Comparison of ENCODE assay signal across 23 cellular contexts in genomic region chr16:78277374-78277773, GRCh38.
DNase-seq lines count a peak whose midpoint lies in the region; ATAC-seq and TF ChIP-seq lines count a peak whose summit lies in the region.
"Had no signal": no experiment of that assay in that cellular context is flagged by ENCODE, and none has a peak within 500 bp of the region (broad histone marks: within the 10 kb centered on the region; RNA-seq: fewer than 3 reads in every experiment).

No MANE protein-coding gene starts in this region.

- TF ChIP-seq CTCF in mammary epithelial cell (conservative IDR thresholded peaks at IDR 0.05 in 1 of 2, IDR thresholded peaks at IDR 0.05 in 1 of 2; ENCODE audit: extremely low read depth in 1 of 2, insufficient read depth in 1 of 2, low read depth in 1 of 2, low read length in 2 of 2) (no peak), psoas muscle (IDR thresholded peaks at IDR 0.05) (no peak)

- 72% methylated on average over 6 of the region's 8 CpGs for WGBS in mammary epithelial cell (ENCODE audit: low coverage, missing lambda C conversion rate)
- WGBS in psoas muscle, 3 donors, result 23 to 27% (median 27%) methylated on average over 8 of the region's 8 CpGs

- H4K20me1 ChIP-seq in mammary epithelial cell (ENCODE audit: insufficient read depth, low read length), result no peaks in the 10 kb centered on the region

- DNase-seq in NCI-H1092 treated with DMSO at 0.1 percent for 48 hours (lab: John Stamatoyannopoulos, UW) (peak; percentile 17), NCI-H1092 (lab: John Stamatoyannopoulos, UW) (no peak), adipocyte (ENCODE audit: low read depth) (no peak), mammary epithelial cell (no peak), NCI-H69 (lab: John Stamatoyannopoulos, UW) (no peak), NCI-H1436 treated with DMSO at 0.1 percent for 48 hours (lab: John Stamatoyannopoulos, UW) (no peak), psoas muscle (no peak)
- DNase-seq: activated CD4-positive, alpha-beta T cell treated with anti-CD3 and anti-CD28 coated beads for 36 hours; activated CD8-positive, alpha-beta T cell treated with anti-CD3 and anti-CD28 coated beads, Interleukin-2, amount 10 ng/mL, durations not matched to agents 7 days and 5 days; activated effector memory CD4-positive, alpha-beta T cell treated with Interleukin-2 at 50 U/mL for 16 hours; activated naive CD8-positive, alpha-beta T cell treated with anti-CD3 and anti-CD28 coated beads, Interleukin-2, amount 10 ng/mL, durations not matched to agents 7 days and 5 days; activated T-cell treated with anti-CD3 and anti-CD28 coated beads for 4 hours; kidney; NCI-H1930; NCI-H345; OCI-M1; right lobe of liver; stimulated activated CD4-positive, alpha-beta T cell treated with anti-CD3 and anti-CD28 coated beads, Interleukin-4, amount 100 ng/mL, for 24 hours; T-helper 2 cell had no signal

- dilution Hi-C loops in mammary epithelial cell (cut with HindIII; ENCODE audit: low sequenced_read_pairs), result no loop called here

- no peak overlapping the region for H2AFZ ChIP-seq in mammary epithelial cell (ENCODE audit: low read depth, low read length)
- H2AFZ ChIP-seq: parathyroid adenoma had no signal

- no peaks in the 10 kb centered on the region for H3K36me3 ChIP-seq in adipocyte (ENCODE audit: control insufficient read depth, insufficient read depth, low read length, severe bottlenecking)
- no peaks in the 10 kb centered on the region for H3K36me3 ChIP-seq in iPS-20b (ENCODE audit: insufficient read depth, low read depth, low read length)
- no peaks in the 10 kb centered on the region for H3K36me3 ChIP-seq in mammary epithelial cell (ENCODE audit: insufficient read depth, low read length)
- H3K36me3 ChIP-seq in psoas muscle (ENCODE audit: insufficient read depth in 1 of 2, low read depth in 1 of 2), result no peaks in the 10 kb centered on the region
- H3K36me3 ChIP-seq: right lobe of liver had no signal

- no peak for ATAC-seq in psoas muscle
- ATAC-seq: activated CD4-positive, alpha-beta T cell treated with anti-CD3 and anti-CD28 coated beads for 36 hours; activated CD8-positive, alpha-beta T cell treated with anti-CD3 and anti-CD28 coated beads, Interleukin-2, amount 10 ng/mL, durations not matched to agents 7 days and 5 days; right lobe of liver; stimulated activated effector memory CD8-positive, alpha-beta T cell treated with anti-CD3 and anti-CD28 coated beads, Interleukin-12 subunit alpha, Interleukin-12 subunit beta, amount 100 ng/mL, for 72 hours had no signal

- H3K4me1 ChIP-seq in adipocyte (ENCODE audit: control insufficient read depth, insufficient read depth, low read length), result peaks cover 8% of the 10 kb centered on the region
- H3K4me1 ChIP-seq in iPS-20b (ENCODE audit: insufficient read depth, low read length), result peaks cover 49% of the 10 kb centered on the region; the same call in 1 of the 2 replicates
- no peaks in the 10 kb centered on the region for H3K4me1 ChIP-seq in mammary epithelial cell (ENCODE audit: insufficient read depth, low read length)
- H3K4me1 ChIP-seq in psoas muscle, result no peaks in the 10 kb centered on the region
- H3K4me1 ChIP-seq: parathyroid adenoma, right lobe of liver had no signal

- no peak overlapping the region for H3K4me2 ChIP-seq in mammary epithelial cell (ENCODE audit: insufficient read depth, low read depth, low read length)

- BruUV-seq in mammary epithelial cell (replicated peaks; lab: Mats Ljungman, UMichigan), result no TSS peak

- no peaks in the 10 kb centered on the region for H3K79me2 ChIP-seq in mammary epithelial cell (ENCODE audit: insufficient read depth, low read length)
- H3K79me2 ChIP-seq: parathyroid adenoma had no signal

- CTCF ChIA-PET in mammary epithelial cell (lab: Charles Lee; ENCODE audit: low non-redundant PET), result no interaction called here

- H3K27me3 ChIP-seq in adipocyte (replicated peaks; ENCODE audit: control insufficient read depth, insufficient read depth, low read length) (no peaks in the 10 kb centered on the region), iPS-20b (ENCODE audit: insufficient read depth, low read length) (no peaks in the 10 kb centered on the region), mammary epithelial cell (ENCODE audit: insufficient read depth, low read length) (no peaks in the 10 kb centered on the region), psoas muscle (ENCODE audit: insufficient read depth in 3 of 3, low read length in 2 of 3) (no peaks in the 10 kb centered on the region)
- H3K27me3 ChIP-seq: right lobe of liver had no signal

- in situ Hi-C loops in mammary epithelial cell (cut with MboI; ENCODE audit: low sequenced_read_pairs in 2 of 2), result no loop called here

- H3K4me3 ChIP-seq in adipocyte (ENCODE audit: low read length), result peak overlapping the region; percentile 62
- peak overlapping the region; percentile 42; the same call in 1 of the 2 replicates for H3K4me3 ChIP-seq in iPS-20b (ENCODE audit: low read length)
- H3K4me3 ChIP-seq in mammary epithelial cell (replicated peaks in 1 of 3; ENCODE audit: insufficient read depth in 1 of 3, low read depth in 2 of 3, low read length in 3 of 3), result no peak overlapping the region
- no peak overlapping the region for H3K4me3 ChIP-seq in psoas muscle
- H3K4me3 ChIP-seq: right lobe of liver had no signal

- no peaks in the 10 kb centered on the region for H3K9me3 ChIP-seq in adipocyte (ENCODE audit: control insufficient read depth, low read length)
- H3K9me3 ChIP-seq in iPS-20b (ENCODE audit: insufficient read depth, low read depth, low read length), result no peaks in the 10 kb centered on the region
- no peaks in the 10 kb centered on the region for H3K9me3 ChIP-seq in mammary epithelial cell (replicated peaks; ENCODE audit: insufficient read depth, low read length)
- no peaks in the 10 kb centered on the region for H3K9me3 ChIP-seq in psoas muscle
- H3K9me3 ChIP-seq: right lobe of liver had no signal

- H3K9ac ChIP-seq in adipocyte (ENCODE audit: low read length) (no peak overlapping the region), iPS-20b (ENCODE audit: low read depth, low read length) (peak overlapping the region; percentile 43; the same call in 1 of the 2 replicates), mammary epithelial cell (ENCODE audit: insufficient read depth, low read length) (no peak overlapping the region)
- H3K9ac ChIP-seq: parathyroid adenoma had no signal

- H3K27ac ChIP-seq in iPS-20b (ENCODE audit: low read length) (no peak overlapping the region), mammary epithelial cell (ENCODE audit: insufficient read depth, low read depth, low read length) (no peak overlapping the region), psoas muscle (no peak overlapping the region)
- H3K27ac ChIP-seq: 22Rv1, parathyroid adenoma, right lobe of liver had no signal

- intact Hi-C loops in mammary epithelial cell (cut with micrococcal nuclease), result no loop called here
- intact Hi-C loops in psoas muscle (cut with DNase I), result no loop called here

Comparison
In these comparisons a context has a peak if more than half of its experiments do, and no peak if none do; other contexts are left out.
1. H3K4me3 ChIP-seq: peak in adipocyte (single experiment) and iPS-20b (single experiment); none in mammary epithelial cell (0 of 3) and psoas muscle (single experiment).